ENCODE assay signal across 1 cellular context in the genomic region with DNA sequence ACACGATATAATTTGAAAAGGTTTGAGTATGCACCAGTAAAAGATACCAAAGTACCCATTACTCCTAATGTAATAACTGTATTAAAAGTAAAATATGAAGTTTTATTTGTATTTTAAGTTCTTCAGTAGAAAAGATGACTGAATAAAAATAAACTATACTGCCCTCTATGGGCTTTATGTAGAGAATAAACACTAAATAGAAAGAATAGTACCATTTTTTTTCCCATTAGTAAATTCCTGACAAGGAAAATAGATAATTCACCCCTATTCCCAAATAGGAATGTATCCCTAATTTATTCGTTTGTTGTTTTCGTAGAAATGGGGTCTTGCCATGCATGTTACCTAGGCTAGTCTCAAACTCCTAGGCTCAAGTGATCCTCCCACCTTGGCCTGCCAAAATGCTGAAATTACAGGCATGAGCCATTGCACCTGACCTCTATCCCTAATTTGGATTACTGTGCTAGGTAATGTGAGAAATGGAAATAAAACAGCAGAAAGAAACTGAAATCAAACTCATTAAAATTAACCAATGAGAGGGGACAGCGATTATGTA.
TF ChIP-seq lines count a peak whose summit lies in the region.

No MANE protein-coding gene starts in this region.

TF ChIP-seq in SK-N-SH, 30 proteins besides CTCF, POLR2A, EP300 and RAD21:
- TF ChIP-seq FOXM1 (IDR thresholded peaks at IDR 0.05; ENCODE audit: low read depth), result no peak
- no peak for TF ChIP-seq YY1 (IDR thresholded peaks at IDR 0.05; ENCODE audit: low read depth)
